In the genomic region with DNA sequence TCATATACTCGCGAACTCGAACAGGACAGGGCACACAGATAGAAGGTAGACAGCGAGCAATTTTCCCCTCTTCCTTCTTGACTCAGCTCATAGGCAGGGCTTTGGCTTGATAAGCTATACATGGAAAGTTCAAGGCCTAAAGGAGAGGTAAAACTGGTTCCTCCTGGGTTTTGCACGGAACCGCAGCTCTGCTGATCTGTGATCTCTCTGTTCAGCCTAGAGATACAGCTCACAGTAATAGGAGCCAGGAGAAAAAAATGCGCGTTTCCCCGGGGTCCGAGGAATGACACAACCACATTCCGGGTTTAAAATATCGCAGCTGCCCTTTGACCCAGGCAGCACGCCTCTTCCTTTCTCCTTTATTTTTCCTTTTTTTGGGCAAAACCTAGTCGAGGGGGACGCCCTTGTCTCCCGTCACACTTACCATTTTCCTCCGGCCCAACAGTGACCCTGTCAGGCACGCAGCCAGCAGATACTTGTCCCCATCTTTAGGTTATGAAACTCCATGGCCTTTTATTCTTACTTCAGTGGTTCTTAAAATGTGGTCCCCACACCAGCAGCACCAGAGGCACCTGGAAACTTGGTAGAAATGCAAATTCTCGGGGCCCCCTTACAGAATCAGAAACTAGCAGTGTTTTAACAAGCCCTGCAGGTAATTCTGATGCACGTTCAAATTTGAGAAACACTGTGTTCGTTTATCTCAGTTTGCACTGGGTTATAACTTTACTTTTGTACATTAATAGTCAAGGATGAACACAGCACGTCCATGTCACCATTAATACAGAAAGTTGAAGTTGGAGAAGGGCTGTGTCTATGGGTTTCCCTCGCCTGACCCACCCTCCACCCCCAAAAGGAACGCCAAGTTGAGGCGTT, we compare ENCODE assay signal across 2 cellular contexts.
A peak's percentile ranks its signal among the peaks of the same experiment; 100 is the strongest.
TF ChIP-seq lines count a peak whose summit lies in the region.

No MANE protein-coding gene starts in this region.

TF ChIP-seq in A549, 52 proteins besides CTCF, POLR2A, EP300 and RAD21:
- no peak for TF ChIP-seq FOSL2 (IDR thresholded peaks at IDR 0.05)
- TF ChIP-seq FOSL2 (CRISPR knock-in tag; IDR thresholded peaks at IDR 0.05): 0 out of 2 replicates have a peak, but pooled peaks have one; percentile 13
- 0 out of 2 replicates have a peak, but pooled peaks have one; percentile 22 for TF ChIP-seq MAX (IDR thresholded peaks at IDR 0.05)
- no peak for TF ChIP-seq ESRRA (IDR thresholded peaks at IDR 0.05; ENCODE audit: borderline replicate concordance, low read length)
- TF ChIP-seq CEBPB (IDR thresholded peaks at IDR 0.05): 0 out of 4 replicates have a peak, but pooled peaks of 1 of the 2 experiments have one; percentile 19
- TF ChIP-seq, protein P1, sequence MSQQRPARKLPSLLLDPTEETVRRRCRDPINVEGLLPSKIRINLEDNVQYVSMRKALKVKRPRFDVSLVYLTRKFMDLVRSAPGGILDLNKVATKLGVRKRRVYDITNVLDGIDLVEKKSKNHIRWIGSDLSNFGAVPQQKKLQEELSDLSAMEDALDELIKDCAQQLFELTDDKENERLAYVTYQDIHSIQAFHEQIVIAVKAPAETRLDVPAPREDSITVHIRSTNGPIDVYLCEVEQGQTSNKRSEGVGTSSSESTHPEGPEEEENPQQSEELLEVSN (IDR thresholded peaks at IDR 0.05; ENCODE audit: borderline replicate concordance, low read depth): peak; percentile 16; the same call in 1 of the 2 replicates
- TF ChIP-seq RFX5 (IDR thresholded peaks at IDR 0.05): 0 out of 2 replicates have a peak, but pooled peaks have one; percentile 7
TF ChIP-seq in A549: peak in this region for 5.

TF ChIP-seq in H1, 55 proteins besides CTCF, POLR2A, EP300 and RAD21:
- TF ChIP-seq SAP30 (IDR thresholded peaks at IDR 0.05; ENCODE audit: insufficient read depth, insufficient replicate concordance, low read length) (peak; percentile 7), ATF3 (IDR thresholded peaks at IDR 0.05; ENCODE audit: insufficient read depth, low read depth, low read length) (no peak), TEAD4 (IDR thresholded peaks at IDR 0.05; ENCODE audit: low read depth, low read length) (peak; percentile 65; the same call in 1 of the 2 replicates), RBBP5 (IDR thresholded peaks at IDR 0.05; ENCODE audit: borderline replicate concordance, low read depth, low read length) (no peak), TAF1 (IDR thresholded peaks at IDR 0.05; ENCODE audit: low read depth, low read length) (no peak), CREB1 (IDR thresholded peaks at IDR 0.05) (no peak), CTBP2 (IDR thresholded peaks at IDR 0.05; ENCODE audit: borderline replicate concordance, insufficient read depth, insufficient read length, low read length) (no peak)
- TF ChIP-seq, protein P2, sequence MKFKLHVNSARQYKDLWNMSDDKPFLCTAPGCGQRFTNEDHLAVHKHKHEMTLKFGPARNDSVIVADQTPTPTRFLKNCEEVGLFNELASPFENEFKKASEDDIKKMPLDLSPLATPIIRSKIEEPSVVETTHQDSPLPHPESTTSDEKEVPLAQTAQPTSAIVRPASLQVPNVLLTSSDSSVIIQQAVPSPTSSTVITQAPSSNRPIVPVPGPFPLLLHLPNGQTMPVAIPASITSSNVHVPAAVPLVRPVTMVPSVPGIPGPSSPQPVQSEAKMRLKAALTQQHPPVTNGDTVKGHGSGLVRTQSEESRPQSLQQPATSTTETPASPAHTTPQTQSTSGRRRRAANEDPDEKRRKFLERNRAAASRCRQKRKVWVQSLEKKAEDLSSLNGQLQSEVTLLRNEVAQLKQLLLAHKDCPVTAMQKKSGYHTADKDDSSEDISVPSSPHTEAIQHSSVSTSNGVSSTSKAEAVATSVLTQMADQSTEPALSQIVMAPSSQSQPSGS (IDR thresholded peaks at IDR 0.05; ENCODE audit: low read length): no peak
